15 cellular contexts compared by ENCODE assay signal in genomic region chr2:28300921-28301341, GRCh38.
DNase-seq lines count a peak whose midpoint lies in the region; ATAC-seq and TF ChIP-seq lines count a peak whose summit lies in the region.
"Had no signal": no experiment of that assay in that cellular context is flagged by ENCODE, and none has a peak within 500 bp of the region (broad histone marks: within the 10 kb centered on the region; RNA-seq: fewer than 3 reads in every experiment).

No MANE protein-coding gene starts in this region.

- H3K27ac ChIP-seq in cardiac muscle cell = peak overlapping the region; percentile 26
- H3K27ac ChIP-seq in colonic mucosa = peak overlapping the region; percentile 4
- peak overlapping the region; percentile 23 for H3K27ac ChIP-seq in mesodermal cell (ENCODE audit: low read depth, low read length, severe bottlenecking)
- H3K27ac ChIP-seq: HL-60 had no signal

- 71 to 93% methylated on average over 1 to 2 of the region's 3 CpGs for WGBS in mesodermal cell (ENCODE audit: insufficient coverage in 2 of 2), 2 experiments

- H3K27me3 ChIP-seq in cardiac muscle cell = no peaks in the 10 kb centered on the region
- no peaks in the 10 kb centered on the region for H3K27me3 ChIP-seq in colonic mucosa

- no peak for TF ChIP-seq CTCF in cardiac muscle cell (IDR thresholded peaks at IDR 0.05; ENCODE audit: low read depth, low read length)
- TF ChIP-seq CTCF in colonic mucosa (IDR thresholded peaks at IDR 0.05) = no peak

- H3K4me1 ChIP-seq in cardiac muscle cell (ENCODE audit: low read depth) (no peaks in the 10 kb centered on the region), colonic mucosa (no peaks in the 10 kb centered on the region), mesodermal cell (ENCODE audit: control insufficient read depth, insufficient read depth, low read length, poor library complexity, severe bottlenecking) (peaks cover 18% of the 10 kb centered on the region)

- H3K9me3 Mint-ChIP-seq in T-helper 2 cell treated with Interferon-gamma antibody and Interleukin-4, amounts not matched to agents 5 μg/mL and 100 μg/mL, for 36 hours = peaks cover 10% of the 10 kb centered on the region

- no peaks in the 10 kb centered on the region for H3K9me3 ChIP-seq in cardiac muscle cell (ENCODE audit: low read depth)
- no peaks in the 10 kb centered on the region for H3K9me3 ChIP-seq in colonic mucosa
- peaks cover 4% of the 10 kb centered on the region for H3K9me3 ChIP-seq in mesodermal cell (ENCODE audit: control insufficient read depth, low read length)

- no peak for ATAC-seq in Right ventricle myocardium superior (ENCODE audit: poor library complexity)
- ATAC-seq in HG03520 (IDR thresholded peaks at IDR 0.05; ENCODE audit: unreplicated experiment) = no peak
- ATAC-seq in HG02852 (IDR thresholded peaks at IDR 0.05; ENCODE audit: unreplicated experiment) = no peak

- H3K27ac Mint-ChIP-seq in T-helper 2 cell treated with Interferon-gamma antibody and Interleukin-4, amounts not matched to agents 5 μg/mL and 100 μg/mL, for 36 hours = no peak overlapping the region
- H3K27ac Mint-ChIP-seq: activated naive CD4-positive, alpha-beta T cell treated with anti-CD3 and anti-CD28 coated beads, Interleukin-2, amount 50 U/mL, for 24 hours; stimulated activated naive CD8-positive, alpha-beta T cell treated with anti-CD3 and anti-CD28 coated beads, Interleukin-15, Interleukin-2, amounts not matched to agents 100 ng/mL and 50 ng/mL, for 24 hours had no signal

- no peak overlapping the region for H3K4me3 Mint-ChIP-seq in T-helper 2 cell treated with Interferon-gamma antibody and Interleukin-4, amounts not matched to agents 5 μg/mL and 100 μg/mL, for 36 hours
- H3K4me3 Mint-ChIP-seq: activated naive CD4-positive, alpha-beta T cell treated with anti-CD3 and anti-CD28 coated beads, Interleukin-2, amount 50 U/mL, for 24 hours; stimulated activated naive CD8-positive, alpha-beta T cell treated with anti-CD3 and anti-CD28 coated beads, Interleukin-15, Interleukin-2, amounts not matched to agents 100 ng/mL and 50 ng/mL, for 24 hours had no signal

- intact Hi-C loops in Right ventricle myocardium superior (cut with DNase I) (no loop called here), colonic mucosa (cut with DNase I) (no loop called here)

- H3K4me3 ChIP-seq in cardiac muscle cell = no peak overlapping the region
- no peak overlapping the region for H3K4me3 ChIP-seq in colonic mucosa
- H3K4me3 ChIP-seq in mesodermal cell (ENCODE audit: extremely low read depth, insufficient read depth, low read length, poor library complexity, severe bottlenecking) = no peak overlapping the region

- no peaks in the 10 kb centered on the region for H3K36me3 ChIP-seq in cardiac muscle cell
- H3K36me3 ChIP-seq in colonic mucosa = no peaks in the 10 kb centered on the region
- no peaks in the 10 kb centered on the region for H3K36me3 ChIP-seq in mesodermal cell (ENCODE audit: control insufficient read depth, insufficient read depth, low read length)

- no peaks in the 10 kb centered on the region for H3K27me3 Mint-ChIP-seq in T-helper 2 cell treated with Interferon-gamma antibody and Interleukin-4, amounts not matched to agents 5 μg/mL and 100 μg/mL, for 36 hours (ENCODE audit: low read depth)
- H3K27me3 Mint-ChIP-seq: activated naive CD4-positive, alpha-beta T cell treated with anti-CD3 and anti-CD28 coated beads, Interleukin-2, amount 50 U/mL, for 24 hours; stimulated activated naive CD8-positive, alpha-beta T cell treated with anti-CD3 and anti-CD28 coated beads, Interleukin-15, Interleukin-2, amounts not matched to agents 100 ng/mL and 50 ng/mL, for 24 hours had no signal

- H3K4me1 Mint-ChIP-seq in T-helper 2 cell treated with Interferon-gamma antibody and Interleukin-4, amounts not matched to agents 5 μg/mL and 100 μg/mL, for 36 hours (ENCODE audit: low read depth) = peaks cover 3% of the 10 kb centered on the region
- H3K4me1 Mint-ChIP-seq: activated naive CD4-positive, alpha-beta T cell treated with anti-CD3 and anti-CD28 coated beads, Interleukin-2, amount 50 U/mL, for 24 hours had no signal

- H3K36me3 Mint-ChIP-seq in T-helper 2 cell treated with Interferon-gamma antibody and Interleukin-4, amounts not matched to agents 5 μg/mL and 100 μg/mL, for 36 hours (ENCODE audit: low read depth) = peaks cover 27% of the 10 kb centered on the region

- DNase-seq in cardiac muscle cell (ENCODE audit: low read depth in 1 of 2, low spot score in 1 of 2) = peak in 1 of 2 donors; percentile 77
- no peak for DNase-seq in Right ventricle myocardium superior
- no peak for DNase-seq in colonic mucosa
- no peak for DNase-seq in T-helper 2 cell treated with Interferon-gamma antibody and Interleukin-4, amounts not matched to agents 5 μg/mL and 100 μg/mL, for 36 hours (ENCODE audit: low spot score)
- DNase-seq in SKM-1 (lab: John Stamatoyannopoulos, UW; ENCODE audit: unreplicated experiment) = no peak
- DNase-seq: activated CD4-positive, alpha-beta T cell treated with anti-CD3 and anti-CD28 coated beads, Interleukin-2, amount 50 U/mL, for 1 hour; kidney; NCI-H524; stimulated activated CD4-positive, alpha-beta T cell treated with anti-CD3 and anti-CD28 coated beads, Interleukin-2, amount 100 ng/mL, for 48 hours had no signal

- H3K9ac ChIP-seq in colonic mucosa (ENCODE audit: low read depth in 2 of 2, low read length in 2 of 2) = peak overlapping the region in 1 of 2 donors; percentile 49
